8 cellular contexts compared by ENCODE assay signal in genomic region chrX:130171446-130172126, GRCh38. TPM values are rescaled to one million over a fixed set of nuclear protein-coding genes. Genes with fewer than 3 reads are reported as not detected.
DNase-seq lines count a peak whose midpoint lies in the region; ATAC-seq lines count a peak whose summit lies in the region.

Gene RAB33A (plus strand): TSS chrX:130171962. CDS start chrX:130172063, 101 bp downstream.

- H2AK5ac ChIP-seq in mesendoderm (ENCODE audit: low read length): no peak within 1 kb of the TSS

- no peak within 1 kb of the TSS for H2BK15ac ChIP-seq in mesendoderm (replicated peaks; ENCODE audit: low read depth)

- H3K9me3 Mint-ChIP-seq in activated CD4-positive, alpha-beta T cell treated with anti-CD3 and anti-CD28 coated beads, Interleukin-2, amount 10 ng/mL, durations not matched to agents 7 days and 5 days: no peaks in the 10 kb centered on the region
- H3K9me3 Mint-ChIP-seq in stimulated activated naive CD8-positive, alpha-beta T cell treated with anti-CD3 and anti-CD28 coated beads, Interleukin-15, amount 100 ng/mL, for 72 hours: no peaks in the 10 kb centered on the region

- H2BK5ac ChIP-seq in mesendoderm (ENCODE audit: low read length): no peak within 1 kb of the TSS

- H3K4me2 ChIP-seq in Karpas-422 (ENCODE audit: low read depth, low read length, poor library complexity, severe bottlenecking): peak within 1 kb of the TSS; percentile 77
- peak within 1 kb of the TSS; percentile 56 for H3K4me2 ChIP-seq in mesendoderm (ENCODE audit: low read length)

- no peaks in the 10 kb centered on the region for H3K9me2 ChIP-seq in Karpas-422 (replicated peaks; ENCODE audit: insufficient read depth, low read length)

- peak within 1 kb of the TSS; percentile 34 for H3K56ac ChIP-seq in mesendoderm (ENCODE audit: low read length)

- no peaks in the 10 kb centered on the region for H3K36me3 ChIP-seq in Karpas-422 (ENCODE audit: insufficient read depth, low read length)
- H3K36me3 ChIP-seq in effector memory CD4-positive, alpha-beta T cell (ENCODE audit: control insufficient read depth, insufficient read depth, low read length): no peaks in the 10 kb centered on the region
- H3K36me3 ChIP-seq in mesendoderm (ENCODE audit: control insufficient read depth, insufficient read depth, low read length): no peaks in the 10 kb centered on the region

- no peaks in the 10 kb centered on the region for H3K79me1 ChIP-seq in mesendoderm (ENCODE audit: low read length)

- no peak within 1 kb of the TSS for H2BK120ac ChIP-seq in mesendoderm (ENCODE audit: low read depth, low read length)

- H2AFZ ChIP-seq in Karpas-422 (ENCODE audit: low read length): peak within 1 kb of the TSS; percentile 52

- peaks cover 52% of the 10 kb centered on the region for H3K4me1 Mint-ChIP-seq in activated CD4-positive, alpha-beta T cell treated with anti-CD3 and anti-CD28 coated beads, Interleukin-2, amount 10 ng/mL, durations not matched to agents 7 days and 5 days
- H3K4me1 Mint-ChIP-seq in stimulated activated naive CD8-positive, alpha-beta T cell treated with anti-CD3 and anti-CD28 coated beads, Interleukin-15, amount 100 ng/mL, for 72 hours: peaks cover 51% of the 10 kb centered on the region

- peak within 1 kb of the TSS; percentile 87 for H3K4me3 Mint-ChIP-seq in activated CD4-positive, alpha-beta T cell treated with anti-CD3 and anti-CD28 coated beads, Interleukin-2, amount 10 ng/mL, durations not matched to agents 7 days and 5 days
- H3K4me3 Mint-ChIP-seq in stimulated activated naive CD8-positive, alpha-beta T cell treated with anti-CD3 and anti-CD28 coated beads, Interleukin-15, amount 100 ng/mL, for 72 hours: peak within 1 kb of the TSS; percentile 89 to 92

- ATAC-seq in stimulated activated naive CD8-positive, alpha-beta T cell treated with anti-CD3 and anti-CD28 coated beads, Interleukin-15, amount 100 ng/mL, for 72 hours: peak; percentile 54
- no peak for ATAC-seq in GM18520 (IDR thresholded peaks at IDR 0.05; ENCODE audit: unreplicated experiment)

- no peaks in the 10 kb centered on the region for H3K9me3 ChIP-seq in Karpas-422 (ENCODE audit: low read length)
- no peaks in the 10 kb centered on the region for H3K9me3 ChIP-seq in effector memory CD4-positive, alpha-beta T cell (ENCODE audit: control insufficient read depth, low read length)

- no peaks in the 10 kb centered on the region for H4K20me1 ChIP-seq in Karpas-422 (ENCODE audit: insufficient read depth, low read depth, low read length)

- no peak within 1 kb of the TSS for H4K5ac ChIP-seq in mesendoderm (ENCODE audit: low read length)

- peak within 1 kb of the TSS; percentile 79 for H3K27ac ChIP-seq in Karpas-422 (ENCODE audit: low read length)
- peak within 1 kb of the TSS; percentile 43 for H3K27ac ChIP-seq in effector memory CD4-positive, alpha-beta T cell (ENCODE audit: insufficient read depth, low read length, poor library complexity, severe bottlenecking)
- H3K27ac ChIP-seq in mesendoderm (ENCODE audit: low read depth, low read length): no peak within 1 kb of the TSS

- CTCF ChIA-PET in activated CD4-positive, alpha-beta T cell treated with anti-CD3 and anti-CD28 coated beads, Interleukin-2, amount 10 ng/mL, durations not matched to agents 7 days and 5 days (lab: Charles Lee): interaction anchor here (1.1 to 1.4 kb wide), 2 partner anchors 11 to 30 kb away, joined by 3 to 4 read pairs; no protein-coding TSS in a partner anchor

- H3K36me3 Mint-ChIP-seq in activated CD4-positive, alpha-beta T cell treated with anti-CD3 and anti-CD28 coated beads, Interleukin-2, amount 10 ng/mL, durations not matched to agents 7 days and 5 days (ENCODE audit: low read depth): peaks cover 11% of the 10 kb centered on the region

- H3K79me2 ChIP-seq in Karpas-422 (ENCODE audit: low read length): peaks cover 23% of the 10 kb centered on the region; the same call in 1 of the 2 replicates
- H3K79me2 ChIP-seq in mesendoderm (ENCODE audit: control insufficient read depth, insufficient read depth, low read length): no peaks in the 10 kb centered on the region

- no peak within 1 kb of the TSS for H3K23ac ChIP-seq in mesendoderm (ENCODE audit: low read length)

- no peak within 1 kb of the TSS for H3K4ac ChIP-seq in mesendoderm (ENCODE audit: low read depth, low read length)

- POLR2A ChIA-PET in activated CD4-positive, alpha-beta T cell treated with anti-CD3 and anti-CD28 coated beads, Interleukin-2, amount 10 ng/mL, durations not matched to agents 7 days and 5 days (lab: Charles Lee): no interaction called here

- H4K8ac ChIP-seq in mesendoderm (ENCODE audit: low read depth, low read length): no peak within 1 kb of the TSS

- H3K4me3 ChIP-seq in Karpas-422 (ENCODE audit: low read length): peak within 1 kb of the TSS; percentile 72
- H3K4me3 ChIP-seq in effector memory CD4-positive, alpha-beta T cell (ENCODE audit: insufficient read depth, low read depth, low read length, poor library complexity, severe bottlenecking): peak within 1 kb of the TSS; percentile 56
- no peak within 1 kb of the TSS for H3K4me3 ChIP-seq in mesendoderm (ENCODE audit: low read length)

- DNase-seq in NCI-H1417 (lab: John Stamatoyannopoulos, UW) (peak in 2 of 3 experiments; percentile 72 to 77), NCI-H1417 treated with DMSO at 0.1 percent for 48 hours (lab: John Stamatoyannopoulos, UW) (no peak), Karpas-422 (peak; percentile 65), mesendoderm (no peak)
- peak; percentile 45 for DNase-seq in activated CD4-positive, alpha-beta T cell treated with anti-CD3 and anti-CD28 coated beads, Interleukin-2, amount 10 ng/mL, durations not matched to agents 7 days and 5 days
- peak in 2 of 3 donors; percentile 10 to 27 for DNase-seq in effector memory CD4-positive, alpha-beta T cell
- peak; percentile 41 to 59 for DNase-seq in stimulated activated naive CD8-positive, alpha-beta T cell treated with anti-CD3 and anti-CD28 coated beads, Interleukin-15, amount 100 ng/mL, for 72 hours

- WGBS in mesendoderm (ENCODE audit: extremely low coverage, insufficient coverage, low lambda C conversion rate): no CpG with 5 or more reads among the region's 61 CpGs

- H3K27me3 ChIP-seq in Karpas-422 (ENCODE audit: low read length) (no peaks in the 10 kb centered on the region), mesendoderm (ENCODE audit: insufficient read depth, low read length, poor library complexity) (peaks cover 2% of the 10 kb centered on the region)
- no peaks in the 10 kb centered on the region for H3K27me3 ChIP-seq in effector memory CD4-positive, alpha-beta T cell (replicated peaks; ENCODE audit: control insufficient read depth, insufficient read depth, low read length, poor library complexity, severe bottlenecking)

- peaks cover 49% of the 10 kb centered on the region for H3K4me1 ChIP-seq in Karpas-422 (ENCODE audit: low read length)
- H3K4me1 ChIP-seq in effector memory CD4-positive, alpha-beta T cell (ENCODE audit: control insufficient read depth, insufficient read depth, low read length, poor library complexity, severe bottlenecking): peaks cover 9% of the 10 kb centered on the region
- no peaks in the 10 kb centered on the region for H3K4me1 ChIP-seq in mesendoderm (ENCODE audit: control insufficient read depth, low read depth, low read length)

- peak within 1 kb of the TSS; percentile 79 for H3K9ac ChIP-seq in Karpas-422 (ENCODE audit: low read length)
- H3K9ac ChIP-seq in mesendoderm (ENCODE audit: low read length): no peak within 1 kb of the TSS

- peak within 1 kb of the TSS; percentile 92 for H3K27ac Mint-ChIP-seq in activated CD4-positive, alpha-beta T cell treated with anti-CD3 and anti-CD28 coated beads, Interleukin-2, amount 10 ng/mL, durations not matched to agents 7 days and 5 days
- peak within 1 kb of the TSS; percentile 98 to 99 for H3K27ac Mint-ChIP-seq in stimulated activated naive CD8-positive, alpha-beta T cell treated with anti-CD3 and anti-CD28 coated beads, Interleukin-15, amount 100 ng/mL, for 72 hours

- no peak within 1 kb of the TSS for H3K18ac ChIP-seq in mesendoderm (ENCODE audit: low read length)

- no peaks in the 10 kb centered on the region for H3K27me3 Mint-ChIP-seq in activated CD4-positive, alpha-beta T cell treated with anti-CD3 and anti-CD28 coated beads, Interleukin-2, amount 10 ng/mL, durations not matched to agents 7 days and 5 days
- no peaks in the 10 kb centered on the region for H3K27me3 Mint-ChIP-seq in stimulated activated naive CD8-positive, alpha-beta T cell treated with anti-CD3 and anti-CD28 coated beads, Interleukin-15, amount 100 ng/mL, for 72 hours

RNA-seq across cellular contexts. Expression of gene RAB33A, which starts in this region (rescaled TPM):
- total RNA-seq in Karpas-422 (2014; rRNA removed; shearing (Covaris generic); ENCODE audit: low replicate concordance): 10.3 and 25.8 TPM in 2 replicates
- total RNA-seq in activated CD4-positive, alpha-beta T cell treated with anti-CD3 and anti-CD28 coated beads, Interleukin-2, amount 10 ng/mL, durations not matched to agents 7 days and 5 days: 10 to 100 TPM; 20.8 to 21.2 TPM
- polyA plus RNA-seq in mesendoderm (2013, experiment 1 of 2): 0.63 TPM
- polyA plus RNA-seq in mesendoderm (2013, experiment 2 of 2): 0.57 TPM

Comparison
In these comparisons a context has a peak if more than half of its experiments do, and no peak if none do; other contexts are left out.
1. DNase-seq: peak in NCI-H1417 (2 of 3), Karpas-422 (single experiment), activated CD4-positive, alpha-beta T cell treated with anti-CD3 and anti-CD28 coated beads, Interleukin-2, amount 10 ng/mL, durations not matched to agents 7 days and 5 days (single experiment), effector memory CD4-positive, alpha-beta T cell (2 of 3) and stimulated activated naive CD8-positive, alpha-beta T cell treated with anti-CD3 and anti-CD28 coated beads, Interleukin-15, amount 100 ng/mL, for 72 hours (2 of 2); none in NCI-H1417 treated with DMSO at 0.1 percent for 48 hours (single experiment) and mesendoderm (single experiment).